Comparison of ENCODE assay signal across 8 cellular contexts in genomic region chr1:150168960-150169565, GRCh38. TPM values are rescaled to one million over a fixed set of nuclear protein-coding genes. Genes with fewer than 3 reads are reported as not detected.
A peak's percentile ranks its signal among the peaks of the same experiment; 100 is the strongest.
DNase-seq lines count a peak whose midpoint lies in the region; ATAC-seq and TF ChIP-seq lines count a peak whose summit lies in the region.

No MANE protein-coding gene starts in this region.

- H3K27me3 ChIP-seq in sigmoid colon, result no peaks in the 10 kb centered on the region

- H3K4me3 Mint-ChIP-seq in Calu3 (ENCODE audit: low read depth, unreplicated experiment), result no peak overlapping the region
- no peak overlapping the region for H3K4me3 Mint-ChIP-seq in activated naive CD8-positive, alpha-beta T cell treated with anti-CD3 and anti-CD28 coated beads, Interleukin-2, amount 50 U/mL, for 24 hours

- H3K4me1 ChIP-seq in sigmoid colon, result peaks cover 0 to 25% (median 22%) of the 10 kb centered on the region in 4 donors

- H3K4me3 ChIP-seq in sigmoid colon, result no peak overlapping the region

- TF ChIP-seq CTCF in Calu3 (IDR thresholded peaks at IDR 0.05; ENCODE audit: unreplicated experiment) (peak; percentile 85), sigmoid colon (IDR thresholded peaks at IDR 0.05) (peak; percentile 81 to 86 (median 84))

- TF ChIP-seq POLR2A in sigmoid colon (IDR thresholded peaks at IDR 0.05), result no peak

- WGBS in sigmoid colon, 2 donors, result 7 to 25% methylated on average over 6 of the region's 6 CpGs

- H3K36me3 Mint-ChIP-seq in Calu3 (ENCODE audit: insufficient read depth, unreplicated experiment), result no peaks in the 10 kb centered on the region
- no peaks in the 10 kb centered on the region for H3K36me3 Mint-ChIP-seq in activated naive CD8-positive, alpha-beta T cell treated with anti-CD3 and anti-CD28 coated beads, Interleukin-2, amount 50 U/mL, for 24 hours (ENCODE audit: low read depth)

- H3K27ac ChIP-seq in sigmoid colon, result no peak overlapping the region

- intact Hi-C loops in Calu3 (cut with micrococcal nuclease; ENCODE audit: unreplicated experiment), result loop anchor here (1.0 to 5.0 kb wide), 2 partner anchors 96 to 207 kb away; no protein-coding TSS in a partner anchor
- intact Hi-C loops in left cardiac atrium (cut with DNase I), result loop anchor here (2.0 to 5.0 kb wide), 3 partner anchors 97 to 207 kb away; no protein-coding TSS in a partner anchor
- intact Hi-C loops in sigmoid colon (cut with DNase I), result loop anchor here (1.0 kb wide), 2 partner anchors 96 to 207 kb away; no protein-coding TSS in a partner anchor

- H3K4me1 Mint-ChIP-seq in Calu3 (ENCODE audit: low read depth, unreplicated experiment), result peaks cover 8% of the 10 kb centered on the region
- peaks cover 21% of the 10 kb centered on the region for H3K4me1 Mint-ChIP-seq in activated naive CD8-positive, alpha-beta T cell treated with anti-CD3 and anti-CD28 coated beads, Interleukin-2, amount 50 U/mL, for 24 hours

- ATAC-seq in activated naive CD8-positive, alpha-beta T cell treated with anti-CD3 and anti-CD28 coated beads, Interleukin-2, amount 50 U/mL, for 24 hours, result peak; percentile 67
- peak; percentile 53 to 72 for ATAC-seq in left cardiac atrium
- ATAC-seq in HG03196 (IDR thresholded peaks at IDR 0.05; ENCODE audit: unreplicated experiment), result no peak
- no peak for ATAC-seq in GM18870 (IDR thresholded peaks at IDR 0.05; ENCODE audit: unreplicated experiment)

- H3K27ac Mint-ChIP-seq in Calu3 (ENCODE audit: unreplicated experiment), result no peak overlapping the region
- H3K27ac Mint-ChIP-seq in activated naive CD8-positive, alpha-beta T cell treated with anti-CD3 and anti-CD28 coated beads, Interleukin-2, amount 50 U/mL, for 24 hours, result no peak overlapping the region

- BruUV-seq in Calu3 (replicated peaks; lab: Mats Ljungman, UMichigan), result no TSS peak

- CTCF ChIA-PET in Calu3 (lab: Charles Lee), result interaction anchor here (0.6 to 1.7 kb wide), 5 partner anchors 18 to 230 kb away, joined by 4 to 7 read pairs (median 6); partner anchors contain the start of gene VPS45

- H3K9me3 ChIP-seq in sigmoid colon, result no peaks in the 10 kb centered on the region

- peaks cover 14% of the 10 kb centered on the region for H3K27me3 Mint-ChIP-seq in Calu3 (ENCODE audit: unreplicated experiment)
- H3K27me3 Mint-ChIP-seq in activated naive CD8-positive, alpha-beta T cell treated with anti-CD3 and anti-CD28 coated beads, Interleukin-2, amount 50 U/mL, for 24 hours, result no peaks in the 10 kb centered on the region

- no peaks in the 10 kb centered on the region for H3K36me3 ChIP-seq in sigmoid colon

- H3K9me3 Mint-ChIP-seq in Calu3 (ENCODE audit: low read depth, unreplicated experiment), result no peaks in the 10 kb centered on the region
- H3K9me3 Mint-ChIP-seq in activated naive CD8-positive, alpha-beta T cell treated with anti-CD3 and anti-CD28 coated beads, Interleukin-2, amount 50 U/mL, for 24 hours, result no peaks in the 10 kb centered on the region

- DNase-seq in Calu3, result peak; percentile 86
- peak; percentile 73 for DNase-seq in HuH-7 (ENCODE audit: low spot score)
- peak; percentile 46 for DNase-seq in SW480 (ENCODE audit: low spot score)
- peak; percentile 72 for DNase-seq in activated naive CD8-positive, alpha-beta T cell treated with anti-CD3 and anti-CD28 coated beads, Interleukin-2, amount 50 U/mL, for 24 hours
- peak; percentile 78 for DNase-seq in left cardiac atrium
- peak; percentile 89 for DNase-seq in sigmoid colon

- TF ChIP-seq EP300 in sigmoid colon (IDR thresholded peaks at IDR 0.05), result no peak

RNA-seq across cellular contexts. Expression of gene PLEKHO1, which starts 19.3 kb away (rescaled TPM):
- total RNA-seq in Calu3 (2022), result 2.0 and 4.2 TPM in 2 replicates
- 10 to 100 TPM; 30.2 to 42.8 TPM for total RNA-seq in left cardiac atrium
- total RNA-seq in sigmoid colon, result 100 to 1,000 TPM; 251 to 402 (median 338) TPM
- 10 to 100 TPM; 14.1 to 65.0 (median 28.2) TPM for polyA plus RNA-seq in sigmoid colon

Comparison
In these comparisons a context has a peak if more than half of its experiments do, and no peak if none do; other contexts are left out.
1. ATAC-seq: peak in activated naive CD8-positive, alpha-beta T cell treated with anti-CD3 and anti-CD28 coated beads, Interleukin-2, amount 50 U/mL, for 24 hours (single experiment) and left cardiac atrium (2 of 2); none in HG03196 (single experiment) and GM18870 (single experiment).
2. RNA of gene PLEKHO1, which starts 19.3 kb away (total RNA-seq): 251 to 402 TPM in sigmoid colon; 30.2 to 42.8 TPM in left cardiac atrium and 2.0 to 4.2 TPM in Calu3; every median in the first group is over 4 times any median in the second.
3. Peak in every context shown above with its lines, with median percentiles within 50 percentile points of each other: DNase-seq.